In the genomic region with DNA sequence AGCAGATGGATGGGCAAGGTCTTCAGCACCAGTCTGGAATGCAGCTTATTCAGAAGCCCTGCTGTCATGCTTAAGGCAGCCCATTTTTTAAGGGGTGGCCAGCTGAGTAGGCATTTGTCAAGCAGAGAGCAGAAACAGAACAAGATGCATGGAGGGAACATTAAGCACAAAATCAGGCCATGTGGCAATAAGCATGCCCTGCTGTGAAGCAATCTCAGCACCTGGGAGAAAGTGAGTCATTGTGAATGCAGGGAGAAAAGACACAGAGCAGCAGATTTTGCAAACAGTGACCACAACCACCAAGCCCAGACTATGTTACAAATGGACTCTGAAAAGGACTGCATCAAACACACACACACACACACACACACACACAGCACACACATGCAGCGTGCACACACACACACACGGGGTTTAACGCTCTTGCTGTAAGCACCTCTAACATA, we compare ENCODE assay signal across 9 cellular contexts.
DNase-seq lines count a peak whose midpoint lies in the region; ATAC-seq and TF ChIP-seq lines count a peak whose summit lies in the region.
"Had no signal": no experiment of that assay in that cellular context is flagged by ENCODE, and none has a peak within 500 bp of the region (broad histone marks: within the 10 kb centered on the region; RNA-seq: fewer than 3 reads in every experiment).

No MANE protein-coding gene starts in this region.

- DNase-seq in NCI-H2227 treated with DMSO at 0.1 percent for 48 hours (lab: John Stamatoyannopoulos, UW) (peak; percentile 35), dedifferentiated amniotic fluid mesenchymal stem cell (ENCODE audit: extremely low spot score) (peak; percentile 36), omental fat pad (ENCODE audit: low spot score) (no peak)
- DNase-seq in activated naive CD4-positive, alpha-beta T cell treated with anti-CD3 and anti-CD28 coated beads, Interleukin-2, amount 50 U/mL, for 16 hours: no peak
- DNase-seq in activated CD8-positive, alpha-beta memory T cell treated with anti-CD3 and anti-CD28 coated beads, Interleukin-2, amount 10 ng/mL, durations not matched to agents 7 days and 5 days: no peak

- H3K36me3 Mint-ChIP-seq in activated CD8-positive, alpha-beta memory T cell treated with anti-CD3 and anti-CD28 coated beads, Interleukin-2, amount 10 ng/mL, durations not matched to agents 7 days and 5 days: no peaks in the 10 kb centered on the region

- ATAC-seq in GM18907 (IDR thresholded peaks at IDR 0.05; ENCODE audit: unreplicated experiment) (peak; percentile 51), omental fat pad (ENCODE audit: low FRiP score) (peak; percentile 44), GM21367 (IDR thresholded peaks at IDR 0.05; ENCODE audit: unreplicated experiment) (no peak), GM21619 (IDR thresholded peaks at IDR 0.05; ENCODE audit: unreplicated experiment) (no peak)
- no peak for ATAC-seq in activated CD8-positive, alpha-beta memory T cell treated with anti-CD3 and anti-CD28 coated beads, Interleukin-2, amount 10 ng/mL, durations not matched to agents 7 days and 5 days

- CTCF ChIA-PET in activated CD8-positive, alpha-beta memory T cell treated with anti-CD3 and anti-CD28 coated beads, Interleukin-2, amount 10 ng/mL, durations not matched to agents 7 days and 5 days (lab: Charles Lee): no interaction called here

- no peaks in the 10 kb centered on the region for H3K27me3 Mint-ChIP-seq in activated CD8-positive, alpha-beta memory T cell treated with anti-CD3 and anti-CD28 coated beads, Interleukin-2, amount 10 ng/mL, durations not matched to agents 7 days and 5 days
- H3K27me3 Mint-ChIP-seq: progenitor cell of endocrine pancreas had no signal

- H3K9me3 Mint-ChIP-seq in activated CD8-positive, alpha-beta memory T cell treated with anti-CD3 and anti-CD28 coated beads, Interleukin-2, amount 10 ng/mL, durations not matched to agents 7 days and 5 days (ENCODE audit: low read depth): no peaks in the 10 kb centered on the region

- H3K4me3 Mint-ChIP-seq in activated CD8-positive, alpha-beta memory T cell treated with anti-CD3 and anti-CD28 coated beads, Interleukin-2, amount 10 ng/mL, durations not matched to agents 7 days and 5 days: no peak overlapping the region

- H3K4me1 Mint-ChIP-seq in activated CD8-positive, alpha-beta memory T cell treated with anti-CD3 and anti-CD28 coated beads, Interleukin-2, amount 10 ng/mL, durations not matched to agents 7 days and 5 days: no peaks in the 10 kb centered on the region

- no peak overlapping the region for H3K27ac Mint-ChIP-seq in activated CD8-positive, alpha-beta memory T cell treated with anti-CD3 and anti-CD28 coated beads, Interleukin-2, amount 10 ng/mL, durations not matched to agents 7 days and 5 days
- H3K27ac Mint-ChIP-seq: progenitor cell of endocrine pancreas had no signal

- no peak for TF ChIP-seq CTCF in omental fat pad (IDR thresholded peaks at IDR 0.05)

Comparison
In these comparisons a context has a peak if more than half of its experiments do, and no peak if none do; other contexts are left out.
1. ATAC-seq: peak in GM18907 (single experiment) and omental fat pad (single experiment); none in GM21367 (single experiment), GM21619 (single experiment) and activated CD8-positive, alpha-beta memory T cell treated with anti-CD3 and anti-CD28 coated beads, Interleukin-2, amount 10 ng/mL, durations not matched to agents 7 days and 5 days (single experiment).
2. DNase-seq: peak in NCI-H2227 treated with DMSO at 0.1 percent for 48 hours (single experiment) and dedifferentiated amniotic fluid mesenchymal stem cell (single experiment); none in omental fat pad (single experiment), activated naive CD4-positive, alpha-beta T cell treated with anti-CD3 and anti-CD28 coated beads, Interleukin-2, amount 50 U/mL, for 16 hours (single experiment) and activated CD8-positive, alpha-beta memory T cell treated with anti-CD3 and anti-CD28 coated beads, Interleukin-2, amount 10 ng/mL, durations not matched to agents 7 days and 5 days (single experiment).